29 cellular contexts compared by ENCODE assay signal in genomic region chr1:190207733-190208132, GRCh38.
"Had no signal": no experiment of that assay in that cellular context is flagged by ENCODE, and none has a peak within 500 bp of the region (broad histone marks: within the 10 kb centered on the region; RNA-seq: fewer than 3 reads in every experiment).

No MANE protein-coding gene starts in this region.

- H3K36me3 ChIP-seq: stomach, suprapubic skin, thoracic aorta, thyroid gland, tibial artery, tibial nerve, transverse colon, upper lobe of left lung, upper lobe of right lung, uterus, vagina had no signal

- H3K27ac ChIP-seq: stomach, suprapubic skin, testis, thoracic aorta, thyroid gland, tibial artery, tibial nerve, transverse colon, upper lobe of left lung, upper lobe of right lung, uterus, vagina had no signal

- H3K9me3 Mint-ChIP-seq: stimulated activated memory B cell treated with anti-CD40 and anti-IgM and Interleukin-4, amounts not matched to agents 10 μg/mL and 1 μg/mL and 100 μg/mL, for 72 hours had no signal

- H3K27me3 Mint-ChIP-seq: stimulated activated memory B cell treated with anti-CD40 and anti-IgM and Interleukin-4, amounts not matched to agents 10 μg/mL and 1 μg/mL and 100 μg/mL, for 72 hours; stimulated activated naive B cell treated with anti-CD40 and anti-IgM and Interleukin-4, amounts not matched to agents 10 μg/mL and 1 μg/mL and 100 μg/mL, for 72 hours; stimulated activated naive CD8-positive, alpha-beta T cell treated with anti-CD3 and anti-CD28 coated beads, Interleukin-15, amount 100 ng/mL, for 72 hours; stimulated activated naive CD8-positive, alpha-beta T cell treated with anti-CD3 and anti-CD28 coated beads, Interleukin-15, Interleukin-2, amounts not matched to agents 100 ng/mL and 50 ng/mL, for 24 hours; type B pancreatic cell had no signal

- H3K4me3 Mint-ChIP-seq: stimulated activated effector memory CD8-positive, alpha-beta T cell treated with anti-CD3 and anti-CD28 coated beads, Interleukin-12 subunit alpha, Interleukin-12 subunit beta, amount 100 ng/mL, for 72 hours; stimulated activated memory B cell treated with anti-CD40 and anti-IgM and Interleukin-4, amounts not matched to agents 10 μg/mL and 1 μg/mL and 100 μg/mL, for 72 hours; stimulated activated naive B cell treated with anti-CD40 and anti-IgM and Interleukin-4, amounts not matched to agents 10 μg/mL and 1 μg/mL and 100 μg/mL, for 72 hours; stimulated activated naive CD8-positive, alpha-beta T cell treated with anti-CD3 and anti-CD28 coated beads, Interleukin-15, amount 100 ng/mL, for 72 hours; stimulated activated naive CD8-positive, alpha-beta T cell treated with anti-CD3 and anti-CD28 coated beads, Interleukin-15, Interleukin-2, amounts not matched to agents 100 ng/mL and 50 ng/mL, for 24 hours; type B pancreatic cell had no signal

- H3K4me1 Mint-ChIP-seq: stimulated activated effector memory CD8-positive, alpha-beta T cell treated with anti-CD3 and anti-CD28 coated beads, Interleukin-12 subunit alpha, Interleukin-12 subunit beta, amount 100 ng/mL, for 72 hours; stimulated activated memory B cell treated with anti-CD40 and anti-IgM and Interleukin-4, amounts not matched to agents 10 μg/mL and 1 μg/mL and 100 μg/mL, for 72 hours; stimulated activated naive B cell treated with anti-CD40 and anti-IgM and Interleukin-4, amounts not matched to agents 10 μg/mL and 1 μg/mL and 100 μg/mL, for 72 hours; stimulated activated naive CD8-positive, alpha-beta T cell treated with anti-CD3 and anti-CD28 coated beads, Interleukin-15, amount 100 ng/mL, for 72 hours had no signal

- DNase-seq: stimulated activated CD4-positive, alpha-beta T cell treated with anti-CD3 and anti-CD28 coated beads, Interleukin-2, amount 100 ng/mL, for 48 hours; stimulated activated CD4-positive, alpha-beta T cell treated with anti-CD3 and anti-CD28 coated beads, Interleukin-4, amount 100 ng/mL, for 1 hour; stimulated activated CD4-positive, alpha-beta T cell treated with anti-CD3 and anti-CD28 coated beads, Interleukin-4, amount 100 ng/mL, for 24 hours; stimulated activated CD4-positive, alpha-beta T cell treated with anti-CD3 and anti-CD28 coated beads, Interleukin-4, amount 100 ng/mL, for 4 hours; stimulated activated CD8-positive, alpha-beta memory T cell treated with anti-CD3 and anti-CD28 coated beads, Interleukin-4, amount 100 ng/mL, for 48 hours; stimulated activated naive B cell treated with anti-CD40 and anti-IgM and Interleukin-4, amounts not matched to agents 10 μg/mL and 1 μg/mL and 100 μg/mL, for 72 hours; stimulated activated naive CD4-positive, alpha-beta T cell; stimulated activated naive CD4-positive, alpha-beta T cell treated with Interleukin-2 at 50 U/mL for 16 hours; stimulated activated naive CD8-positive, alpha-beta T cell treated with anti-CD3 and anti-CD28 coated beads, Interleukin-15, amount 100 ng/mL, for 72 hours; stimulated activated naive CD8-positive, alpha-beta T cell treated with anti-CD3 and anti-CD28 coated beads, Interleukin-15, Interleukin-2, amounts not matched to agents 100 U/mL and 50 U/mL, for 24 hours; stomach; substantia nigra; testis; thyroid gland; tibial artery; transverse colon; trophoblast cell; upper lobe of left lung; upper lobe of right lung; uterus had no signal

- FAIRE-seq: urothelium cell line had no signal

- H3K4me3 ChIP-seq: stomach, suprapubic skin, testis, thoracic aorta, thyroid gland, tibial artery, tibial nerve, transverse colon, upper lobe of left lung, upper lobe of right lung, uterus, vagina had no signal

- H3K36me3 Mint-ChIP-seq: stimulated activated effector memory CD8-positive, alpha-beta T cell treated with anti-CD3 and anti-CD28 coated beads, Interleukin-12 subunit alpha, Interleukin-12 subunit beta, amount 100 ng/mL, for 72 hours; stimulated activated memory B cell treated with anti-CD40 and anti-IgM and Interleukin-4, amounts not matched to agents 10 μg/mL and 1 μg/mL and 100 μg/mL, for 72 hours; stimulated activated naive B cell treated with anti-CD40 and anti-IgM and Interleukin-4, amounts not matched to agents 10 μg/mL and 1 μg/mL and 100 μg/mL, for 72 hours; type B pancreatic cell had no signal

- H3K9me3 ChIP-seq: stomach, suprapubic skin, testis, thoracic aorta, thyroid gland, tibial artery, tibial nerve, transverse colon, upper lobe of left lung, upper lobe of right lung, uterus, vagina had no signal

- H3K27ac Mint-ChIP-seq: stimulated activated effector memory CD8-positive, alpha-beta T cell treated with anti-CD3 and anti-CD28 coated beads, Interleukin-12 subunit alpha, Interleukin-12 subunit beta, amount 100 ng/mL, for 72 hours; stimulated activated memory B cell treated with anti-CD40 and anti-IgM and Interleukin-4, amounts not matched to agents 10 μg/mL and 1 μg/mL and 100 μg/mL, for 72 hours; stimulated activated naive B cell treated with anti-CD40 and anti-IgM and Interleukin-4, amounts not matched to agents 10 μg/mL and 1 μg/mL and 100 μg/mL, for 72 hours; stimulated activated naive CD8-positive, alpha-beta T cell treated with anti-CD3 and anti-CD28 coated beads, Interleukin-15, amount 100 ng/mL, for 72 hours; stimulated activated naive CD8-positive, alpha-beta T cell treated with anti-CD3 and anti-CD28 coated beads, Interleukin-15, Interleukin-2, amounts not matched to agents 100 ng/mL and 50 ng/mL, for 24 hours; type B pancreatic cell had no signal

- ATAC-seq: stimulated activated effector memory CD8-positive, alpha-beta T cell treated with anti-CD3 and anti-CD28 coated beads, Interleukin-12 subunit alpha, Interleukin-12 subunit beta, amount 100 ng/mL, for 72 hours; stimulated activated memory B cell treated with anti-CD40 and anti-IgM and Interleukin-4, amounts not matched to agents 10 μg/mL and 1 μg/mL and 100 μg/mL, for 72 hours; stimulated activated naive B cell treated with anti-CD40 and anti-IgM and Interleukin-4, amounts not matched to agents 10 μg/mL and 1 μg/mL and 100 μg/mL, for 72 hours; stimulated activated naive CD8-positive, alpha-beta T cell treated with anti-CD3 and anti-CD28 coated beads, Interleukin-15, amount 100 ng/mL, for 72 hours; stimulated activated naive CD8-positive, alpha-beta T cell treated with anti-CD3 and anti-CD28 coated beads, Interleukin-15, Interleukin-2, amounts not matched to agents 100 U/mL and 50 U/mL, for 24 hours; upper lobe of right lung had no signal

- H3K27me3 ChIP-seq: stomach, suprapubic skin, testis, thyroid gland, tibial artery, tibial nerve, transverse colon, upper lobe of left lung, upper lobe of right lung, uterus, vagina had no signal

- H3K4me1 ChIP-seq: stomach, suprapubic skin, testis, thyroid gland, tibial artery, tibial nerve, transverse colon, upper lobe of left lung, upper lobe of right lung, uterus, vagina had no signal
